ENCODE assay signal across 27 cellular contexts in the genomic region with DNA sequence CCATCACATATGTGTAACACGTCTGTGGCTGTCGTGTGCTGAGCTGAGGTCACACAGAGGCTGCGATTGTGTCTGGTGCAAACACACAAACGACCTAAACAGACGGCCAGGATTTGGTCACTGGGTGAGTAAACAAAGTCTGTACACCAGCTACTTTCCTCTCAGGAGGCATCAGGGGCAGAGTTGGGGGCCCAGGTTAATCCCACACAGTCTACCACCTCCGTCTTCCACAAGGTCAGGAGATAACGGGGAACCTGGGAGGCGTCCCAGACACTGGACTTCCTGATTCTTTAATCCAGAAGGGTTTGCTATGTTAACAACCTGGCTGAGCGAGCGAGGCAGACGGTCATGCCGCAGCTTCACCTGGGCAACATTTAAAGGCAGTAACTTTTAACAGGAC. TPM values are rescaled to one million over a fixed set of nuclear protein-coding genes. Genes with fewer than 3 reads are reported as not detected.
A peak's percentile ranks its signal among the peaks of the same experiment; 100 is the strongest.
DNase-seq lines count a peak whose midpoint lies in the region; ATAC-seq, FAIRE-seq and TF ChIP-seq lines count a peak whose summit lies in the region.
"Had no signal": no experiment of that assay in that cellular context is flagged by ENCODE, and none has a peak within 500 bp of the region (broad histone marks: within the 10 kb centered on the region; RNA-seq: fewer than 3 reads in every experiment).

No MANE protein-coding gene starts in this region.

- H4K20me1 ChIP-seq in HepG2 (ENCODE audit: insufficient read depth, low read length) = no peaks in the 10 kb centered on the region
- H4K20me1 ChIP-seq: BLaER1 had no signal

- peak overlapping the region; percentile 93 for H3K27ac Mint-ChIP-seq in progenitor cell of endocrine pancreas
- H3K27ac Mint-ChIP-seq: activated naive CD8-positive, alpha-beta T cell treated with anti-CD3 and anti-CD28 coated beads, Interleukin-2, amount 10 ng/mL, durations not matched to agents 7 days and 5 days; effector memory CD8-positive, alpha-beta T cell; IgD-negative memory B cell; natural killer cell treated with Interleukin-12 subunit alpha and Interleukin-12 subunit beta and Interleukin-15 and Interleukin-18, amount 100 ng/mL, for 72 hours had no signal

- H3K4me2 ChIP-seq in HepG2 (ENCODE audit: low read depth, low read length) = peak overlapping the region; percentile 62
- H3K4me2 ChIP-seq: BLaER1 had no signal

- H3K27ac ChIP-seq in caudate nucleus (ENCODE audit: low read depth, low read length) = peak overlapping the region; percentile 80
- no peak overlapping the region for H3K27ac ChIP-seq in HepG2 (ENCODE audit: extremely low read length, insufficient read depth, low read length)
- H3K27ac ChIP-seq in sigmoid colon = no peak overlapping the region
- H3K27ac ChIP-seq: BLaER1, gastrocnemius medialis, Peyer's patch, SJSA1, upper lobe of left lung had no signal

- FAIRE-seq in HepG2 (lab: Jason Lieb, UNC) (peak; percentile 21), D721Med (lab: Jason Lieb, UNC) (no peak)
- FAIRE-seq: H54, TTC549 had no signal

- TF ChIP-seq CTCF in HepG2 (CRISPR knock-in tag; IDR thresholded peaks at IDR 0.05) (no peak), progenitor cell of endocrine pancreas (IDR thresholded peaks at IDR 0.05; ENCODE audit: unreplicated experiment) (no peak), sigmoid colon (IDR thresholded peaks at IDR 0.05) (no peak), D721Med (IDR thresholded peaks at IDR 0.05; ENCODE audit: insufficient read depth, missing control alignments) (no peak)

- CTCF ChIA-PET in HepG2 (lab: Yijun Ruan, JAX; ENCODE audit: low intra/inter-chr PET ratio, low total read pairs) = no interaction called here

- peak overlapping the region; percentile 92 for H3K4me3 Mint-ChIP-seq in progenitor cell of endocrine pancreas (ENCODE audit: low read depth)
- H3K4me3 Mint-ChIP-seq: activated naive CD8-positive, alpha-beta T cell treated with anti-CD3 and anti-CD28 coated beads, Interleukin-2, amount 10 ng/mL, durations not matched to agents 7 days and 5 days; effector memory CD8-positive, alpha-beta T cell; IgD-negative memory B cell; natural killer cell treated with Interleukin-12 subunit alpha and Interleukin-12 subunit beta and Interleukin-15 and Interleukin-18, amount 100 ng/mL, for 72 hours had no signal

- H3K9ac ChIP-seq in HepG2 (ENCODE audit: insufficient read depth, low read depth, low read length) = peak overlapping the region; percentile 13; the same call in 1 of the 2 replicates
- H3K9ac ChIP-seq: BLaER1 had no signal

- no peak overlapping the region for H2AFZ ChIP-seq in HepG2 (ENCODE audit: low read length)

- H3K27me3 ChIP-seq in H7 (ENCODE audit: control insufficient read depth, insufficient read depth, low read length) (peaks cover 19% of the 10 kb centered on the region), HepG2 (ENCODE audit: control insufficient read depth in 1 of 2, insufficient read depth in 2 of 2, low read length in 2 of 2) (peaks cover 0 to 7% of the 10 kb centered on the region in 2 experiments; a peak in 2 of 5 replicates), sigmoid colon (peaks cover 7 to 32% (median 23%) of the 10 kb centered on the region in 3 donors)
- H3K27me3 ChIP-seq: BLaER1, SJSA1 had no signal

- H3K4me1 ChIP-seq in HepG2 (ENCODE audit: insufficient read depth, low read length) = peaks cover 54% of the 10 kb centered on the region
- peaks cover 0 to 20% (median 13%) of the 10 kb centered on the region in 4 donors for H3K4me1 ChIP-seq in sigmoid colon
- H3K4me1 ChIP-seq: BLaER1, gastrocnemius medialis, SJSA1 had no signal

- peaks cover 45% of the 10 kb centered on the region for H3K4me1 Mint-ChIP-seq in progenitor cell of endocrine pancreas (ENCODE audit: low read depth)
- H3K4me1 Mint-ChIP-seq: activated naive CD8-positive, alpha-beta T cell treated with anti-CD3 and anti-CD28 coated beads, Interleukin-2, amount 10 ng/mL, durations not matched to agents 7 days and 5 days; IgD-negative memory B cell had no signal

- intact Hi-C loops in HepG2 (cut with micrococcal nuclease; ENCODE audit: unreplicated experiment) (no loop called here), sigmoid colon (cut with DNase I) (no loop called here)

- TF ChIP-seq EP300 in HepG2 (IDR thresholded peaks at IDR 0.05; ENCODE audit: low read depth in 2 of 2, low read length in 2 of 2) (no peak; a peak in 1 of 4 replicates), HepG2 (CRISPR knock-in tag; IDR thresholded peaks at IDR 0.05; ENCODE audit: borderline replicate concordance) (no peak; the same call in 1 of the 2 replicates), sigmoid colon (IDR thresholded peaks at IDR 0.05) (no peak)

- no peaks in the 10 kb centered on the region for H3K27me3 Mint-ChIP-seq in progenitor cell of endocrine pancreas

- TF ChIP-seq POLR2A in HepG2 (IDR thresholded peaks at IDR 0.05; ENCODE audit: insufficient read depth in 1 of 2, low read depth in 2 of 2, low read length in 2 of 2) = no peak
- no peak for TF ChIP-seq POLR2A in sigmoid colon (IDR thresholded peaks at IDR 0.05)

- no peak for TF ChIP-seq RAD21 in HepG2 (CRISPR knock-in tag; IDR thresholded peaks at IDR 0.05)

- no TSS peak for BruUV-seq in HepG2 (replicated peaks; lab: Mats Ljungman, UMichigan)

- H3K9me3 Mint-ChIP-seq in progenitor cell of endocrine pancreas (ENCODE audit: low read depth) = peaks cover 8% of the 10 kb centered on the region
- H3K9me3 Mint-ChIP-seq: effector memory CD8-positive, alpha-beta T cell; natural killer cell treated with Interleukin-12 subunit alpha and Interleukin-12 subunit beta and Interleukin-15 and Interleukin-18, amount 100 ng/mL, for 72 hours had no signal

- H3K4me3 ChIP-seq in H7 (ENCODE audit: insufficient read depth, low read depth, low read length) = peak overlapping the region; percentile 62; the same call in 1 of the 2 replicates
- no peak overlapping the region; a peak in 1 of 6 replicates for H3K4me3 ChIP-seq in HepG2 (replicated peaks in 1 of 3; ENCODE audit: insufficient read depth in 1 of 3, low read depth in 2 of 3, low read length in 3 of 3)
- H3K4me3 ChIP-seq in sigmoid colon = no peak overlapping the region
- H3K4me3 ChIP-seq: BLaER1, gastrocnemius medialis, SJSA1 had no signal

- POLR2A ChIA-PET in HepG2 (lab: Yijun Ruan, JAX) = interaction anchor here (0.9 to 1.6 kb wide), 5 partner anchors 9 to 117 kb away, joined by 3 to 6 read pairs (median 3); no protein-coding TSS in a partner anchor

- H3K36me3 Mint-ChIP-seq in progenitor cell of endocrine pancreas (ENCODE audit: insufficient read depth) = peaks cover 4% of the 10 kb centered on the region
- H3K36me3 Mint-ChIP-seq: activated naive CD8-positive, alpha-beta T cell treated with anti-CD3 and anti-CD28 coated beads, Interleukin-2, amount 10 ng/mL, durations not matched to agents 7 days and 5 days; IgD-negative memory B cell had no signal

- no peaks in the 10 kb centered on the region for H3K79me2 ChIP-seq in HepG2 (ENCODE audit: insufficient read depth, low read length)

- in situ Hi-C loops in HepG2 (cut with HindIII; ENCODE audit: extremely low pct_ligation_motif_present, low pct_unique_long_range_greater_than_20kb) = no loop called here

- H3K9me3 ChIP-seq in HepG2 (ENCODE audit: low read length) = 0 out of 2 replicates have a peak, but pooled peaks cover 5% of the 10 kb centered on the region
- peaks cover 0 to 3% (median 0%) of the 10 kb centered on the region in 4 donors for H3K9me3 ChIP-seq in sigmoid colon
- H3K9me3 ChIP-seq: gastrocnemius medialis, SJSA1, upper lobe of left lung had no signal

- peak; percentile 47 for ATAC-seq in HepG2
- ATAC-seq: effector memory CD8-positive, alpha-beta T cell; gastrocnemius medialis; natural killer cell treated with Interleukin-12 subunit alpha and Interleukin-12 subunit beta and Interleukin-15 and Interleukin-18, amount 100 ng/mL, for 72 hours had no signal

- DNase-seq in H7 (no peak), caudate nucleus (lab: John Stamatoyannopoulos, UW) (no peak), HepG2 (ENCODE audit: low spot score) (peak; percentile 67), progenitor cell of endocrine pancreas (ENCODE audit: low spot score, unreplicated experiment) (no peak), NCI-H2196 treated with DMSO at 0.1 percent for 48 hours (lab: John Stamatoyannopoulos, UW; ENCODE audit: unreplicated experiment) (no peak), sigmoid colon (no peak), D721Med (ENCODE audit: insufficient read length, low spot score) (no peak)
- no peak for DNase-seq in activated T-cell treated with anti-CD3 and anti-CD28 coated beads, Interleukin-2, amount 50 U/mL, for 1 hour
- DNase-seq: ACHN; activated CD4-positive, alpha-beta T cell treated with anti-CD3 and anti-CD28 coated beads for 48 hours; activated naive CD8-positive, alpha-beta T cell treated with anti-CD3 and anti-CD28 coated beads, Interleukin-2, amount 10 ng/mL, durations not matched to agents 7 days and 5 days; Calu3; effector memory CD8-positive, alpha-beta T cell; esophagus squamous epithelium; gastrocnemius medialis; NCI-H1105; NCI-H2107; NCI-H524; Peyer's patch; T-helper 1 cell; upper lobe of left lung had no signal

- H3K36me3 ChIP-seq in H7 (replicated peaks; ENCODE audit: control insufficient read depth, insufficient read depth, low read length) (no peaks in the 10 kb centered on the region), HepG2 (replicated peaks in 1 of 2; ENCODE audit: control insufficient read depth in 1 of 2, insufficient read depth in 2 of 2, low read length in 2 of 2) (no peaks in the 10 kb centered on the region), sigmoid colon (no peaks in the 10 kb centered on the region)
- H3K36me3 ChIP-seq: BLaER1, esophagus squamous epithelium, gastrocnemius medialis, Peyer's patch, SJSA1, upper lobe of left lung had no signal

- WGBS in HepG2 (ENCODE audit: low lambda C conversion rate) = 7% methylated on average over 10 of the region's 12 CpGs
- WGBS in sigmoid colon, 2 donors = 14 to 46% methylated on average over 12 of the region's 12 CpGs

RNA-seq across cellular contexts. Expression of a gene that starts 1.5 kb away (rescaled TPM):
- 5.5 and 26.6 TPM in 2 replicates for total RNA-seq in H7 (2014; rRNA removed; shearing (Covaris generic))
- total RNA-seq in HepG2 (2016; rRNA removed; fragmentation: Illumina TruSeq; extraction: Trizol) (not detected in 2 replicates), progenitor cell of endocrine pancreas (30.5 and 33.2 TPM in 2 replicates), sigmoid colon (1 to 10 TPM in 1 of 4 donors, under 1 TPM in 3; 0.16 to 1.1 (median 0.52) TPM)
- not detected in 2 replicates for total RNA-seq in HepG2 (2016; cell fraction: cytosol; rRNA removed; fragmentation: Illumina TruSeq; extraction: Trizol; ENCODE audit: low read depth)
- total RNA-seq in HepG2 (2016; cell fraction: insoluble cytoplasmic fraction; rRNA removed; fragmentation: Illumina TruSeq; extraction: Trizol) = not detected in 2 replicates
- not detected in 2 replicates for total RNA-seq in HepG2 (2016; cell fraction: membrane; rRNA removed; fragmentation: Illumina TruSeq; extraction: Trizol)
- not detected in 2 replicates for total RNA-seq in HepG2 (2016; cell fraction: nucleus; rRNA removed; fragmentation: Illumina TruSeq; extraction: Trizol)
- polyA plus RNA-seq in HepG2 (2011; rRNA removed) (0.10 and 0.15 TPM in 2 replicates), sigmoid colon (under 1 TPM; 0.23 to 0.92 (median 0.60) TPM)
- polyA plus RNA-seq in HepG2 (2011; cell fraction: cytosol; rRNA removed) = 0.12 and 0.23 TPM in 2 replicates
- 0.23 and 0.45 TPM in 2 replicates for polyA plus RNA-seq in HepG2 (2011; cell fraction: nucleus; rRNA removed)
- polyA plus RNA-seq in HepG2 (2012) = not detected in 2 replicates
- not detected in 2 replicates for polyA plus RNA-seq in HepG2 (2016; cell fraction: cytosol; fragmentation: Illumina TruSeq; extraction: Trizol; ENCODE audit: low read depth)
- not detected in 2 replicates for polyA plus RNA-seq in HepG2 (2016; cell fraction: insoluble cytoplasmic fraction; fragmentation: Illumina TruSeq; extraction: Trizol; ENCODE audit: low read depth)
- polyA plus RNA-seq in HepG2 (2016; cell fraction: membrane; fragmentation: Illumina TruSeq; extraction: Trizol; ENCODE audit: low read depth) = not detected in 2 replicates
- polyA plus RNA-seq in HepG2 (2016; cell fraction: nucleus; fragmentation: Illumina TruSeq; extraction: Trizol; ENCODE audit: insufficient read depth, low read depth) = not detected in 2 replicates
- 0.26 TPM in 1 of 2 replicates, not detected in the other for polyA minus RNA-seq in HepG2 (2011; rRNA and poly(A)+ RNA removed; ENCODE audit: low replicate concordance)
- 0.26 and 0.30 TPM in 2 replicates for polyA minus RNA-seq in HepG2 (2011; cell fraction: cytosol; rRNA and poly(A)+ RNA removed)
- 0.25 TPM in 1 of 2 replicates, not detected in the other for polyA minus RNA-seq in HepG2 (2011; cell fraction: nucleus; rRNA and poly(A)+ RNA removed)
- total RNA-seq: activated naive CD8-positive, alpha-beta T cell treated with anti-CD3 and anti-CD28 coated beads, Interleukin-2, amount 10 ng/mL, durations not matched to agents 7 days and 5 days; Calu3; natural killer cell treated with Interleukin-12 subunit alpha and Interleukin-12 subunit beta and Interleukin-15 and Interleukin-18, amount 100 ng/mL, for 72 hours; SJSA1 had no signal
- polyA plus RNA-seq: IgD-negative memory B cell had no signal
